26 cellular contexts compared by ENCODE assay signal in the genomic region with DNA sequence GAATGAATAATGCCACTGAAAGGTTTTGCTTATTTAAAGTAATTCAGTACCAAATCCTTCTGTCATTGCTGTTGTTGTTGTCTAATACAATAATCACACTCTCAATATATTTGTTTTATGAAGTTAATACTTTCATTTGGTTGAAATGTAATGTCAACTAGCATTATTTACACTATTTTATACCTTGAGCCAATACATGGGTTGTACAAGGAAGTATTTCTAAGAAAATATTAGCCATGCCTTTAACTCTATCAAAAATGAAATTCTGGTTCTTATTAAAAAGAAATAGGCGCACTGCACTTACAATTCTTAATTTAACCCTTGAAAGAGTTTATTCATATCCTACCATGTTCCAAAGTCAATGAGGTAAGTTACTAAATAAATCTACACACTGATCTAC. TPM values are rescaled to one million over a fixed set of nuclear protein-coding genes. Genes with fewer than 3 reads are reported as not detected.
"Had no signal": no experiment of that assay in that cellular context is flagged by ENCODE, and none has a peak within 500 bp of the region (broad histone marks: within the 10 kb centered on the region; RNA-seq: fewer than 3 reads in every experiment).

No MANE protein-coding gene starts in this region.

- H3K27ac ChIP-seq: ascending aorta, breast epithelium, cardiac muscle cell, colonic mucosa, epithelial cell of prostate, foreskin keratinocyte, gastroesophageal sphincter, heart right ventricle, WERI-Rb-1 had no signal

- H3K36me3 ChIP-seq: ascending aorta, breast epithelium, cardiac muscle cell, colonic mucosa had no signal

- ATAC-seq: activated CD4-positive, CD25-positive, alpha-beta regulatory T cell treated with anti-CD3 and anti-CD28 coated beads, Interleukin-2, amount 50 U/mL, for 24 hours; activated T-cell treated with anti-CD3 and anti-CD28 coated beads, Interleukin-2, amount 50 U/mL, for 72 hours; gastroesophageal sphincter; T-helper 17 cell had no signal

- H3K27me3 ChIP-seq: ascending aorta, breast epithelium, cardiac muscle cell, colonic mucosa, foreskin keratinocyte, gastroesophageal sphincter, heart right ventricle had no signal

- DNase-seq: activated B cell treated with CpG ODN at 0.5 μM for 24 hours; activated CD4-positive, alpha-beta T cell treated with anti-CD3 and anti-CD28 coated beads for 48 hours; activated CD4-positive, alpha-beta T cell treated with anti-CD3 and anti-CD28 coated beads, Interleukin-2, amount 50 U/mL, for 1 hour; activated CD4-positive, alpha-beta T cell treated with anti-CD3 and anti-CD28 coated beads, Interleukin-2, amount 50 U/mL, for 48 hours; activated CD8-positive, alpha-beta memory T cell treated with anti-CD3 and anti-CD28 coated beads for 24 hours; activated CD8-positive, alpha-beta T cell treated with anti-CD3 and anti-CD28 coated beads for 36 hours; activated gamma-delta T cell; activated naive CD4-positive, alpha-beta T cell; activated naive CD4-positive, alpha-beta T cell treated with anti-CD3 and anti-CD28 coated beads, Interleukin-2, amount 10 ng/mL, durations not matched to agents 7 days and 5 days; activated naive CD8-positive, alpha-beta T cell treated with anti-CD3 and anti-CD28 coated beads, Interleukin-2, amount 10 ng/mL, durations not matched to agents 7 days and 5 days; activated T-cell treated with anti-CD3 and anti-CD28 coated beads, Interleukin-2, amount 50 U/mL, for 1 hour; activated T-cell treated with anti-CD3 and anti-CD28 coated beads, Interleukin-2, amount 50 U/mL, for 72 hours; cerebellar nuclear complex; colonic mucosa; effector CD8-positive, alpha-beta T cell; heart right ventricle; T-helper 17 cell; T1000; WERI-Rb-1 had no signal

- H3K4me1 ChIP-seq: ascending aorta, breast epithelium, colonic mucosa, gastroesophageal sphincter, heart right ventricle had no signal

- H3K4me3 ChIP-seq: ascending aorta, breast epithelium, cardiac muscle cell, colonic mucosa, gastroesophageal sphincter, heart right ventricle had no signal

- H3K9me3 ChIP-seq: ascending aorta, breast epithelium, colonic mucosa, gastroesophageal sphincter, heart right ventricle had no signal

RNA-seq across cellular contexts. Expression of a gene that starts 17.6 kb away (rescaled TPM):
- total RNA-seq: cardiac muscle cell had no signal
- polyA plus RNA-seq: cardiac muscle cell had no signal
